ENCODE assay signal across 6 cellular contexts in the genomic region with DNA sequence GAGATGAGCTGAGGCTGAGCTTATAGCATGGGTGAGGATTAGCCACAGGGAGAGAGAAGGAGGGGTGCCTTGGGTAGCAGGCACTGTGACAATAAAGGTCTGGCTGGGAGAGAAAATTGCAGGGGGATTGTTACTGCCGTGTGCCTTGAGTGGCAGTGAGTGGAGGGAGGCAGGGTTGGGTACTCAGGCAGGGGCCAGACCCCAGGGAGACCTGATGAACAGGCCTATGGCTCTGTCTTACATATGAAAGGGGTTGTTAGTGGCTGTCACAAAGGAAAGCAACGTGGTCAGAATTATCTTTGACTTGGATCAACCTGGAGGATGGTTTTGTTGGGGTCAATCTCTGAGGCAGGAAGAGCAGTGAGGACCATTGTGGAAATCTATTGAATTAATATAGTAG.
"Had no signal": no experiment of that assay in that cellular context is flagged by ENCODE, and none has a peak within 500 bp of the region (broad histone marks: within the 10 kb centered on the region; RNA-seq: fewer than 3 reads in every experiment).

No MANE protein-coding gene starts in this region.

- H3K4me3 ChIP-seq: GM23248, K562 had no signal

- H3K4me3 Mint-ChIP-seq: H9 had no signal

- H3K9ac ChIP-seq: GM23248 had no signal

- H3K27ac ChIP-seq: GM23248 had no signal

- H2AFZ ChIP-seq: GM23248 had no signal

- H3K9me3 Mint-ChIP-seq: H9 had no signal

- DNase-seq: GM23248, H9, HCEC 1CT, IMR-90, KG1 had no signal

- ATAC-seq: K562 had no signal
